In genomic region chr15:55407949-55408766, GRCh38 we compare ENCODE assay signal across 8 cellular contexts. TPM values are rescaled to one million over a fixed set of nuclear protein-coding genes. Genes with fewer than 3 reads are reported as not detected.
DNase-seq lines count a peak whose midpoint lies in the region; ATAC-seq and TF ChIP-seq lines count a peak whose summit lies in the region.

Gene CCPG1 (minus strand): TSS chr15:55408359. CDS start chr15:55389424, 18,935 bp downstream.
Gene PIERCE2 (plus strand): TSS chr15:55408495. CDS start chr15:55408769, 274 bp downstream.

- no peaks in the 10 kb centered on the region for H3K9me2 ChIP-seq in OCI-LY7 (ENCODE audit: insufficient read depth, low read length)

- TF ChIP-seq CTCF in OCI-LY7 (conservative IDR thresholded peaks at IDR 0.05; ENCODE audit: low read length): peak; percentile 62

- peak; percentile 93 for TF ChIP-seq POLR2A in erythroblast (IDR thresholded peaks at IDR 0.05; ENCODE audit: low read length)

- peak within 1 kb of the TSS; percentile 93 for H3K4me2 ChIP-seq in OCI-LY7 (ENCODE audit: low read length)

- H3K4me3 ChIP-seq in OCI-LY7 (ENCODE audit: low read depth, low read length, poor library complexity, severe bottlenecking): peak within 1 kb of the TSS; percentile 76
- peak within 1 kb of the TSS; percentile 92 to 94 for H3K4me3 ChIP-seq in mucosa of rectum (ENCODE audit: low read length in 2 of 2)

- intact Hi-C loops in OCI-LY7 (cut with micrococcal nuclease; ENCODE audit: unreplicated experiment): loop anchor here (1.0 to 5.0 kb wide), 2 partner anchors 89 to 211 kb away; partner anchors contain the start of genes PIGB, PIGBOS1 and RSL24D1

- peak within 1 kb of the TSS; percentile 100 for H2AFZ ChIP-seq in OCI-LY7 (ENCODE audit: low read length)

- H3K79me2 ChIP-seq in OCI-LY7 (ENCODE audit: insufficient read depth, low read depth, low read length): peaks cover 22% of the 10 kb centered on the region; the same call in 1 of the 2 replicates

- H3K27me3 ChIP-seq in mucosa of rectum (ENCODE audit: control insufficient read depth in 2 of 2, insufficient read depth in 2 of 2, low read length in 2 of 2): no peaks in the 10 kb centered on the region

- no peaks in the 10 kb centered on the region for H3K9me3 ChIP-seq in OCI-LY7 (ENCODE audit: low read length)
- no peaks in the 10 kb centered on the region for H3K9me3 ChIP-seq in mucosa of rectum (ENCODE audit: control insufficient read depth in 2 of 2, low read length in 2 of 2)

- ATAC-seq in GM21526 (IDR thresholded peaks at IDR 0.05; ENCODE audit: low FRiP score, unreplicated experiment): peak; percentile 97

- POLR2A ChIA-PET in OCI-LY7 (lab: Charles Lee): interaction anchor here (0.6 to 2.7 kb wide), 10 partner anchors 9 to 657 kb away, joined by 3 to 8 read pairs (median 3); partner anchors contain the start of genes PIGB and PIGBOS1

- DNase-seq in DMS153 (lab: John Stamatoyannopoulos, UW) (peak; percentile 79), HuH-7.5 (ENCODE audit: low spot score) (peak; percentile 72), OCI-LY7 (ENCODE audit: low spot score) (peak; percentile 95), erythroblast (lab: John Stamatoyannopoulos, UW) (peak; percentile 94 to 95)
- peak; percentile 91 for DNase-seq in activated T-cell treated with anti-CD3 and anti-CD28 coated beads, Interleukin-2, amount 50 U/mL, for 1 hour
- DNase-seq in stimulated activated CD8-positive, alpha-beta memory T cell treated with anti-CD3 and anti-CD28 coated beads, Interleukin-4, amount 100 ng/mL, for 48 hours: peak; percentile 88

- peak within 1 kb of the TSS; percentile 82 to 93 for H3K9ac ChIP-seq in mucosa of rectum (ENCODE audit: low read depth in 1 of 2, low read length in 2 of 2)

- H4K20me1 ChIP-seq in OCI-LY7 (ENCODE audit: insufficient read depth, low read length): no peaks in the 10 kb centered on the region

- H3K36me3 ChIP-seq in OCI-LY7 (ENCODE audit: insufficient read depth, low read length) (no peaks in the 10 kb centered on the region), mucosa of rectum (ENCODE audit: control insufficient read depth in 2 of 2, insufficient read depth in 2 of 2, low read length in 2 of 2) (no peaks in the 10 kb centered on the region)

- BruUV-seq in OCI-LY7 (replicated peaks; lab: Mats Ljungman, UMichigan): no TSS peak

- CTCF ChIA-PET in OCI-LY7 (lab: Charles Lee; ENCODE audit: unreplicated experiment): interaction anchor here (1.0 to 1.1 kb wide), 3 partner anchors 84 to 470 kb away, joined by 3 to 4 read pairs (median 4); partner anchors contain the start of genes PIGB and PIGBOS1

- H3K4me1 ChIP-seq in OCI-LY7 (ENCODE audit: insufficient read depth, low read length, poor library complexity, severe bottlenecking) (peaks cover 44% of the 10 kb centered on the region), mucosa of rectum (ENCODE audit: control insufficient read depth in 2 of 2, insufficient read depth in 2 of 2, low read length in 2 of 2) (peaks cover 11 to 16% of the 10 kb centered on the region in 2 donors)

- H3K27ac ChIP-seq in OCI-LY7 (ENCODE audit: low read depth, low read length, poor library complexity, severe bottlenecking): peak within 1 kb of the TSS; percentile 65
- H3K27ac ChIP-seq in mucosa of rectum (ENCODE audit: low read depth in 2 of 2, low read length in 2 of 2): peak within 1 kb of the TSS; percentile 94 to 97

RNA-seq across cellular contexts. Expression of gene CCPG1, which starts in this region (rescaled TPM):
- 9.2 and 9.8 TPM in 2 replicates for total RNA-seq in OCI-LY7 (2014; rRNA removed; shearing (Covaris generic))
- 26.0 and 32.6 TPM in 2 replicates for total RNA-seq in OCI-LY7 (2022)

RNA-seq across cellular contexts. Expression of gene PIERCE2, which starts in this region (rescaled TPM):
- 0.51 and 1.3 TPM in 2 replicates for total RNA-seq in OCI-LY7 (2014; rRNA removed; shearing (Covaris generic))
- total RNA-seq in OCI-LY7 (2022): 2.1 and 3.1 TPM in 2 replicates

Comparison
In these comparisons a context has a peak if more than half of its experiments do, and no peak if none do; other contexts are left out.
1. Peak in every context shown above with its lines: DNase-seq, ATAC-seq, H3K4me3 ChIP-seq and H3K27ac ChIP-seq.